ENCODE assay signal across 13 cellular contexts in genomic region chr7:55305130-55305529, GRCh38.
"Had no signal": no experiment of that assay in that cellular context is flagged by ENCODE, and none has a peak within 500 bp of the region (broad histone marks: within the 10 kb centered on the region; RNA-seq: fewer than 3 reads in every experiment).

No MANE protein-coding gene starts in this region.

- H3K9me3 ChIP-seq: heart left ventricle, right atrium auricular region, suprapubic skin, thyroid gland had no signal

- H3K4me1 ChIP-seq: suprapubic skin, thyroid gland had no signal

- H3K36me3 ChIP-seq: heart left ventricle, right atrium auricular region, suprapubic skin, thyroid gland had no signal

- H3K27ac ChIP-seq: heart left ventricle, suprapubic skin, thyroid gland had no signal

- H3K4me3 ChIP-seq: heart left ventricle, right atrium auricular region, suprapubic skin, thyroid gland had no signal

- ATAC-seq: esophagus mucosa; heart left ventricle; naive thymus-derived CD4-positive, alpha-beta T cell; stimulated activated effector memory CD8-positive, alpha-beta T cell treated with anti-CD3 and anti-CD28 coated beads, Interleukin-12 subunit alpha, Interleukin-12 subunit beta, amount 100 ng/mL, for 72 hours; stimulated activated naive CD8-positive, alpha-beta T cell treated with anti-CD3 and anti-CD28 coated beads, Interleukin-15, Interleukin-2, amounts not matched to agents 100 U/mL and 50 U/mL, for 24 hours had no signal

- DNase-seq: effector memory CD4-positive, alpha-beta T cell; heart left ventricle; hippocampal formation; kidney glomerular epithelial cell; naive thymus-derived CD4-positive, alpha-beta T cell; stimulated activated CD4-positive, alpha-beta T cell treated with anti-CD3 and anti-CD28 coated beads, Interleukin-4, amount 100 ng/mL, for 1 hour; stimulated activated CD8-positive, alpha-beta memory T cell treated with anti-CD3 and anti-CD28 coated beads, Interleukin-4, amount 100 ng/mL, for 48 hours; stimulated activated naive CD8-positive, alpha-beta T cell treated with anti-CD3 and anti-CD28 coated beads, Interleukin-15, Interleukin-2, amounts not matched to agents 100 U/mL and 50 U/mL, for 24 hours; thyroid gland had no signal

- H3K27me3 ChIP-seq: heart left ventricle, right atrium auricular region, suprapubic skin, thyroid gland had no signal
